In genomic region chr12:132581348-132582057, GRCh38 we compare ENCODE assay signal across 24 cellular contexts. TPM values are rescaled to one million over a fixed set of nuclear protein-coding genes. Genes with fewer than 3 reads are reported as not detected.
"Had no signal": no experiment of that assay in that cellular context is flagged by ENCODE, and none has a peak within 500 bp of the region (broad histone marks: within the 10 kb centered on the region; RNA-seq: fewer than 3 reads in every experiment).

No MANE protein-coding gene starts in this region.

- H3K27ac Mint-ChIP-seq: activated naive CD4-positive, alpha-beta T cell treated with anti-CD3 and anti-CD28 coated beads, Interleukin-2, amount 50 U/mL, for 24 hours; natural killer cell treated with Interleukin-12 subunit alpha and Interleukin-12 subunit beta and Interleukin-15 and Interleukin-18, amount 100 ng/mL, for 72 hours; stimulated activated effector memory CD8-positive, alpha-beta T cell treated with anti-CD3 and anti-CD28 coated beads, Interleukin-12 subunit alpha, Interleukin-12 subunit beta, amount 100 ng/mL, for 72 hours had no signal

- H2AFZ ChIP-seq: hepatocyte, parathyroid adenoma had no signal

- H3K27me3 ChIP-seq: body of pancreas, foreskin keratinocyte, left lung, stomach, suprapubic skin, tibial nerve had no signal

- DNase-seq: activated gamma-delta T cell treated with Interleukin-2 at 50 U/mL for 16 hours; activated T-cell treated with anti-CD3 and anti-CD28 coated beads, Interleukin-2, amount 50 U/mL, for 1 hour; anterior cingulate cortex; body of pancreas; erythroblast; foreskin keratinocyte; left lung; mammary epithelial cell; nucleus accumbens; stimulated activated CD4-positive, alpha-beta T cell treated with anti-CD3 and anti-CD28 coated beads, Interleukin-2, amount 100 ng/mL, for 24 hours; stomach; T-helper 1 cell had no signal

- H3K9ac ChIP-seq: parathyroid adenoma had no signal

- H3K9me3 Mint-ChIP-seq: activated naive CD4-positive, alpha-beta T cell treated with anti-CD3 and anti-CD28 coated beads, Interleukin-2, amount 50 U/mL, for 24 hours; natural killer cell treated with Interleukin-12 subunit alpha and Interleukin-12 subunit beta and Interleukin-15 and Interleukin-18, amount 100 ng/mL, for 72 hours; stimulated activated effector memory CD8-positive, alpha-beta T cell treated with anti-CD3 and anti-CD28 coated beads, Interleukin-12 subunit alpha, Interleukin-12 subunit beta, amount 100 ng/mL, for 72 hours had no signal

- ATAC-seq: body of pancreas; foreskin keratinocyte; natural killer cell treated with Interleukin-12 subunit alpha and Interleukin-12 subunit beta and Interleukin-15 and Interleukin-18, amount 100 ng/mL, for 72 hours; stimulated activated effector memory CD8-positive, alpha-beta T cell treated with anti-CD3 and anti-CD28 coated beads, Interleukin-12 subunit alpha, Interleukin-12 subunit beta, amount 100 ng/mL, for 72 hours had no signal

- H3K79me2 ChIP-seq: hepatocyte, parathyroid adenoma had no signal

- H3K4me1 ChIP-seq: body of pancreas, foreskin keratinocyte, parathyroid adenoma, stomach had no signal

- H3K4me3 Mint-ChIP-seq: activated naive CD4-positive, alpha-beta T cell treated with anti-CD3 and anti-CD28 coated beads, Interleukin-2, amount 50 U/mL, for 24 hours; natural killer cell treated with Interleukin-12 subunit alpha and Interleukin-12 subunit beta and Interleukin-15 and Interleukin-18, amount 100 ng/mL, for 72 hours; stimulated activated effector memory CD8-positive, alpha-beta T cell treated with anti-CD3 and anti-CD28 coated beads, Interleukin-12 subunit alpha, Interleukin-12 subunit beta, amount 100 ng/mL, for 72 hours had no signal

- H3K4me1 Mint-ChIP-seq: activated naive CD4-positive, alpha-beta T cell treated with anti-CD3 and anti-CD28 coated beads, Interleukin-2, amount 50 U/mL, for 24 hours; stimulated activated effector memory CD8-positive, alpha-beta T cell treated with anti-CD3 and anti-CD28 coated beads, Interleukin-12 subunit alpha, Interleukin-12 subunit beta, amount 100 ng/mL, for 72 hours had no signal

- H3K27me3 Mint-ChIP-seq: activated naive CD4-positive, alpha-beta T cell treated with anti-CD3 and anti-CD28 coated beads, Interleukin-2, amount 50 U/mL, for 24 hours; natural killer cell treated with Interleukin-12 subunit alpha and Interleukin-12 subunit beta and Interleukin-15 and Interleukin-18, amount 100 ng/mL, for 72 hours had no signal

- H3K9me3 ChIP-seq: body of pancreas, left lung, stomach, suprapubic skin, tibial nerve had no signal

- H3K4me3 ChIP-seq: body of pancreas, cardiac muscle cell, hepatocyte, suprapubic skin had no signal

- H3K36me3 Mint-ChIP-seq: activated naive CD4-positive, alpha-beta T cell treated with anti-CD3 and anti-CD28 coated beads, Interleukin-2, amount 50 U/mL, for 24 hours; natural killer cell treated with Interleukin-12 subunit alpha and Interleukin-12 subunit beta and Interleukin-15 and Interleukin-18, amount 100 ng/mL, for 72 hours had no signal

- H3K27ac ChIP-seq: body of pancreas, cardiac muscle cell, foreskin keratinocyte, hepatocyte, left lung, parathyroid adenoma, suprapubic skin had no signal

RNA-seq across cellular contexts. Expression of gene LRCOL1, which starts 28.9 kb away (rescaled TPM):
- total RNA-seq: body of pancreas; cardiac muscle cell; chondrocyte; foreskin keratinocyte; hepatocyte; kidney epithelial cell; mammary epithelial cell; natural killer cell treated with Interleukin-12 subunit alpha and Interleukin-12 subunit beta and Interleukin-15 and Interleukin-18, amount 100 ng/mL, for 72 hours; pulmonary artery endothelial cell; stomach; suprapubic skin; tibial nerve; urinary bladder had no signal
- polyA plus RNA-seq: cardiac muscle cell, foreskin keratinocyte, mammary epithelial cell had no signal

RNA-seq across cellular contexts. Expression of gene P2RX2, which starts 37.1 kb away (rescaled TPM):
- total RNA-seq: cardiac muscle cell; chondrocyte; foreskin keratinocyte; hepatocyte; kidney epithelial cell; left lung; mammary epithelial cell; natural killer cell treated with Interleukin-12 subunit alpha and Interleukin-12 subunit beta and Interleukin-15 and Interleukin-18, amount 100 ng/mL, for 72 hours; pulmonary artery endothelial cell; stomach; suprapubic skin; tibial nerve; urinary bladder had no signal
- polyA plus RNA-seq: cardiac muscle cell, foreskin keratinocyte, hepatocyte, mammary epithelial cell had no signal
